ENCODE assay signal across 2 cellular contexts in the genomic region with DNA sequence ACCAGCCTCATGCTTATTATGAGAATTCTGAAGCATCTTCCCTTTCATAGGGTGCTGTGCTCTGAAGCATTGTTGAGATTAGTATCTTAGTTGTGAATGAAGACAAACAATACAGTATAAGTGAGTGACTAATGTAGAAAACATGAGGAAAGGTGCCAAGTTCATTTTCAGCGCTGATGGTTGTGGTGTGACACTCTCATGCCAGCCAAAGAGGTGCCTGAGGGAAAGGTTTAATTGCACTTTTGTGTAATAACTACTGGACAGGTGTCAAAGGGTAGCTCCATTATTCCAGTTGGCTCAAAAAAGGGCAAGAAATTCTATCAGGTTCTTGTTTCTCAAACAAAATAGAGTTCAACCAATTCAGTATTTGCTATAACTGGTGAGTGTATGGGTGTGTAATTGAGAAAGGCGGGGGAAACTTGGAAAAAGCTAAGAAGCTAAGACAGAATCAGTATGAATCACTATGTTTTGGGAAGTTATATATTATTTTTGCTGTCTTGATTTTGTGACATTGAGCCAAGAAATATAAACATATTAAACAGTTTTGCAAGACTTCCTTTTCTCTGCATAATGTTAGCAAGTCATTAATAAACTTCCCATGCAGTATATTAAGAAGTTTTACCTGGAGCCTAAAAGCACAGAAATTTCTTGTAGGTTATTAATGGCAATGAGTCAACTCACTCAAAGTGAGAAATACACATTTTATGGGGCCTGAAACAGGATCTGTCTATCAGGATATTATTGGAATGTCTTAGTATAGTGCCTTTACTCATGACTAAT.
A peak's percentile ranks its signal among the peaks of the same experiment; 100 is the strongest.
TF ChIP-seq lines count a peak whose summit lies in the region.

No MANE protein-coding gene starts in this region.

TF ChIP-seq in IMR-90, 13 proteins besides CTCF, POLR2A, EP300 and RAD21:
- peak; percentile 81 for TF ChIP-seq CEBPB (IDR thresholded peaks at IDR 0.05; ENCODE audit: low read depth, low read length)
- no peak for TF ChIP-seq MAZ (IDR thresholded peaks at IDR 0.05; ENCODE audit: borderline replicate concordance, low read depth, low read length)
- TF ChIP-seq FOS (IDR thresholded peaks at IDR 0.05; ENCODE audit: low read depth, low read length): 0 out of 2 replicates have a peak, but pooled peaks have one; percentile 2

TF ChIP-seq in HepG2, 621 proteins besides CTCF, POLR2A, EP300 and RAD21:
- TF ChIP-seq ZNF652 (CRISPR knock-in tag; IDR thresholded peaks at IDR 0.05; ENCODE audit: borderline replicate concordance, low read depth) (no peak), MXI1 (IDR thresholded peaks at IDR 0.05; ENCODE audit: borderline replicate concordance, low read depth, low read length) (no peak), NAIF1 (CRISPR knock-in tag; IDR thresholded peaks at IDR 0.05; ENCODE audit: borderline replicate concordance) (no peak), ZNF33B (CRISPR knock-in tag; IDR thresholded peaks at IDR 0.05) (no peak), ZNF549 (CRISPR knock-in tag; IDR thresholded peaks at IDR 0.05) (no peak), TGIF2 (CRISPR knock-in tag; IDR thresholded peaks at IDR 0.05) (no peak), DNMT1 (CRISPR knock-in tag; IDR thresholded peaks at IDR 0.05) (no peak), ZNF768 (CRISPR knock-in tag; IDR thresholded peaks at IDR 0.05) (no peak), HNRNPK (IDR thresholded peaks at IDR 0.05; ENCODE audit: low read depth, low read length, poor library complexity, severe bottlenecking) (no peak), RBM22 (optimal IDR thresholded peaks at IDR 0.05; ENCODE audit: low read length) (no peak), ZNF20 (CRISPR knock-in tag; IDR thresholded peaks at IDR 0.05) (no peak), KDM5B (CRISPR knock-in tag; IDR thresholded peaks at IDR 0.05; ENCODE audit: borderline replicate concordance) (no peak), ZNF878 (CRISPR knock-in tag; IDR thresholded peaks at IDR 0.05) (no peak), HMGA1 (CRISPR knock-in tag; conservative IDR thresholded peaks at IDR 0.05) (no peak), ZFP82 (CRISPR knock-in tag; IDR thresholded peaks at IDR 0.05; ENCODE audit: borderline replicate concordance) (no peak), FOXA3 (CRISPR knock-in tag; IDR thresholded peaks at IDR 0.05) (no peak)
- TF ChIP-seq, protein P1, sequence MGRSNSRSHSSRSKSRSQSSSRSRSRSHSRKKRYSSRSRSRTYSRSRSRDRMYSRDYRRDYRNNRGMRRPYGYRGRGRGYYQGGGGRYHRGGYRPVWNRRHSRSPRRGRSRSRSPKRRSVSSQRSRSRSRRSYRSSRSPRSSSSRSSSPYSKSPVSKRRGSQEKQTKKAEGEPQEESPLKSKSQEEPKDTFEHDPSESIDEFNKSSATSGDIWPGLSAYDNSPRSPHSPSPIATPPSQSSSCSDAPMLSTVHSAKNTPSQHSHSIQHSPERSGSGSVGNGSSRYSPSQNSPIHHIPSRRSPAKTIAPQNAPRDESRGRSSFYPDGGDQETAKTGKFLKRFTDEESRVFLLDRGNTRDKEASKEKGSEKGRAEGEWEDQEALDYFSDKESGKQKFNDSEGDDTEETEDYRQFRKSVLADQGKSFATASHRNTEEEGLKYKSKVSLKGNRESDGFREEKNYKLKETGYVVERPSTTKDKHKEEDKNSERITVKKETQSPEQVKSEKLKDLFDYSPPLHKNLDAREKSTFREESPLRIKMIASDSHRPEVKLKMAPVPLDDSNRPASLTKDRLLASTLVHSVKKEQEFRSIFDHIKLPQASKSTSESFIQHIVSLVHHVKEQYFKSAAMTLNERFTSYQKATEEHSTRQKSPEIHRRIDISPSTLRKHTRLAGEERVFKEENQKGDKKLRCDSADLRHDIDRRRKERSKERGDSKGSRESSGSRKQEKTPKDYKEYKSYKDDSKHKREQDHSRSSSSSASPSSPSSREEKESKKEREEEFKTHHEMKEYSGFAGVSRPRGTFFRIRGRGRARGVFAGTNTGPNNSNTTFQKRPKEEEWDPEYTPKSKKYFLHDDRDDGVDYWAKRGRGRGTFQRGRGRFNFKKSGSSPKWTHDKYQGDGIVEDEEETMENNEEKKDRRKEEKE (IDR thresholded peaks at IDR 0.05): no peak
